In genomic region chr10:71816931-71817631, GRCh38 we compare ENCODE assay signal across 1 cellular context.
TF ChIP-seq lines count a peak whose summit lies in the region.

No MANE protein-coding gene starts in this region.

TF ChIP-seq in H1, 55 proteins besides CTCF, POLR2A, EP300 and RAD21 (continued from another document):
- TF ChIP-seq ATF2 (IDR thresholded peaks at IDR 0.05; ENCODE audit: low read length): no peak
- no peak for TF ChIP-seq SAP30 (IDR thresholded peaks at IDR 0.05; ENCODE audit: insufficient read depth, insufficient replicate concordance, low read length)
- TF ChIP-seq RBBP5 (IDR thresholded peaks at IDR 0.05; ENCODE audit: borderline replicate concordance, low read depth, low read length): no peak
- no peak for TF ChIP-seq KDM1A (IDR thresholded peaks at IDR 0.05; ENCODE audit: borderline replicate concordance, low read length)
TF ChIP-seq in H1: peak in this region for 0.
